1 cellular context compared by ENCODE assay signal in the genomic region with DNA sequence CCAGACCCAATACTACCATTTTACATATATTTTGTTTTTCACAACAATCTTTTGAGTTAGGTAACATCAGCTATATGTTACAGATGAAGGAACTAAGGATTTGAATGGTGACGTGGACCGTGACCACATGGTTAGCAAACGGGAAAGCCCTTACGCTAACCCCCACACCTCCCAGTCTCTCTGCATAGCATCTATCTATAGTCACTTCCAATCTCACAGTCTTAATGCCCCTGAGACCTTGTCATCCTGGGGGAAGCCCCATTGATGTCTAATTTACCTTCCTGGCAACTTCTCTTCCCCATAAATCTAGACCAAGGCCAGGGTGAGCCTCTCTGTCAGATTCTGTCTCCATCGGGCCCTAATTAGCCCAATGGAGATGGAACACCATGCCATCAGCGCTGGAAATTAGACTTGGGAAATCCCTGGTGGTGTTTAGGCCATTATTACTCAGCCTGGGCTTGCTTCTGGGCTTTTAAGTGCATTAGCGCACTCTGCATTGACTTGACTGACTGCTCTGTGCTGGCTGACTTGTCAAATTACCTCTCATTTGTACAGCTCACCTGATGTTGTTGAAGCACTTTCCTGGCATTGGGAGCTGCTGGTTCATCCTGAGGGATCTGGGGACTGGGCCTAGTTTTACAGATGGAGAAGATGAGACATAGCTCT.
TF ChIP-seq lines count a peak whose summit lies in the region.

No MANE protein-coding gene starts in this region.

TF ChIP-seq in GM12878, 131 proteins besides CTCF, POLR2A, EP300 and RAD21 (continued from another document):
- TF ChIP-seq, protein P1, sequence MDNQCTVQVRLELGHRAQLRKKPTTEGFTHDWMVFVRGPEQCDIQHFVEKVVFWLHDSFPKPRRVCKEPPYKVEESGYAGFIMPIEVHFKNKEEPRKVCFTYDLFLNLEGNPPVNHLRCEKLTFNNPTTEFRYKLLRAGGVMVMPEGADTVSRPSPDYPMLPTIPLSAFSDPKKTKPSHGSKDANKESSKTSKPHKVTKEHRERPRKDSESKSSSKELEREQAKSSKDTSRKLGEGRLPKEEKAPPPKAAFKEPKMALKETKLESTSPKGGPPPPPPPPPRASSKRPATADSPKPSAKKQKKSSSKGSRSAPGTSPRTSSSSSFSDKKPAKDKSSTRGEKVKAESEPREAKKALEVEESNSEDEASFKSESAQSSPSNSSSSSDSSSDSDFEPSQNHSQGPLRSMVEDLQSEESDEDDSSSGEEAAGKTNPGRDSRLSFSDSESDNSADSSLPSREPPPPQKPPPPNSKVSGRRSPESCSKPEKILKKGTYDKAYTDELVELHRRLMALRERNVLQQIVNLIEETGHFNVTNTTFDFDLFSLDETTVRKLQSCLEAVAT (IDR thresholded peaks at IDR 0.05), result no peak
- TF ChIP-seq ZSCAN29 (IDR thresholded peaks at IDR 0.05), result no peak
- TF ChIP-seq MEF2B (IDR thresholded peaks at IDR 0.05; ENCODE audit: partially characterized antibody, poor library complexity, severe bottlenecking), result peak; percentile 39
- TF ChIP-seq MYB (IDR thresholded peaks at IDR 0.05; ENCODE audit: borderline replicate concordance, low read depth, low read length), result no peak
- no peak for TF ChIP-seq POLR2AphosphoS2 (IDR thresholded peaks at IDR 0.05; ENCODE audit: low read depth, low read length)
- no peak for TF ChIP-seq ZNF24 (IDR thresholded peaks at IDR 0.05)
